ENCODE assay signal across 12 cellular contexts in genomic region chr1:205449254-205449749, GRCh38. TPM values are rescaled to one million over a fixed set of nuclear protein-coding genes. Genes with fewer than 3 reads are reported as not detected.
DNase-seq lines count a peak whose midpoint lies in the region; ATAC-seq and TF ChIP-seq lines count a peak whose summit lies in the region.
"Had no signal": no experiment of that assay in that cellular context is flagged by ENCODE, and none has a peak within 500 bp of the region (broad histone marks: within the 10 kb centered on the region; RNA-seq: fewer than 3 reads in every experiment).

No MANE protein-coding gene starts in this region.

- CTCF ChIA-PET in activated CD8-positive, alpha-beta memory T cell treated with anti-CD3 and anti-CD28 coated beads, Interleukin-2, amount 10 ng/mL, durations not matched to agents 7 days and 5 days (lab: Charles Lee), result interaction anchor here (1.0 to 2.2 kb wide), 6 partner anchors 10 to 75 kb away, joined by 3 to 9 read pairs (median 4); partner anchors contain the start of gene CDK18
- CTCF ChIA-PET in activated CD8-positive, alpha-beta T cell treated with anti-CD3 and anti-CD28 coated beads, Interleukin-2, amount 10 ng/mL, durations not matched to agents 7 days and 5 days (lab: Charles Lee), result interaction anchor here (1.2 to 11.4 kb wide), 3 partner anchors 19 to 95 kb away, joined by 3 to 84 read pairs (median 4); no protein-coding TSS in a partner anchor

- no peak overlapping the region for H2AFZ ChIP-seq in hepatocyte

- H3K27ac Mint-ChIP-seq in activated CD8-positive, alpha-beta memory T cell treated with anti-CD3 and anti-CD28 coated beads, Interleukin-2, amount 10 ng/mL, durations not matched to agents 7 days and 5 days, result peak overlapping the region; percentile 76
- peak overlapping the region; percentile 57 for H3K27ac Mint-ChIP-seq in activated CD8-positive, alpha-beta T cell treated with anti-CD3 and anti-CD28 coated beads, Interleukin-2, amount 10 ng/mL, durations not matched to agents 7 days and 5 days

- no peaks in the 10 kb centered on the region for H3K36me3 Mint-ChIP-seq in activated CD8-positive, alpha-beta memory T cell treated with anti-CD3 and anti-CD28 coated beads, Interleukin-2, amount 10 ng/mL, durations not matched to agents 7 days and 5 days
- no peaks in the 10 kb centered on the region for H3K36me3 Mint-ChIP-seq in activated CD8-positive, alpha-beta T cell treated with anti-CD3 and anti-CD28 coated beads, Interleukin-2, amount 10 ng/mL, durations not matched to agents 7 days and 5 days (ENCODE audit: low read depth)

- TF ChIP-seq CTCF in hepatocyte (IDR thresholded peaks at IDR 0.05; ENCODE audit: poor library complexity) (no peak), retinal pigment epithelial cell (conservative IDR thresholded peaks at IDR 0.05; ENCODE audit: low read depth, low read length) (no peak)

- peaks cover 34% of the 10 kb centered on the region for H3K27me3 Mint-ChIP-seq in activated CD8-positive, alpha-beta memory T cell treated with anti-CD3 and anti-CD28 coated beads, Interleukin-2, amount 10 ng/mL, durations not matched to agents 7 days and 5 days
- peaks cover 31% of the 10 kb centered on the region for H3K27me3 Mint-ChIP-seq in activated CD8-positive, alpha-beta T cell treated with anti-CD3 and anti-CD28 coated beads, Interleukin-2, amount 10 ng/mL, durations not matched to agents 7 days and 5 days (ENCODE audit: low read depth)

- peaks cover 16% of the 10 kb centered on the region for H3K27me3 ChIP-seq in hepatocyte

- no peaks in the 10 kb centered on the region for H3K9me2 ChIP-seq in hepatocyte (replicated peaks; ENCODE audit: insufficient read depth)

- no peaks in the 10 kb centered on the region for H3K9me3 Mint-ChIP-seq in activated CD8-positive, alpha-beta memory T cell treated with anti-CD3 and anti-CD28 coated beads, Interleukin-2, amount 10 ng/mL, durations not matched to agents 7 days and 5 days (ENCODE audit: low read depth)
- no peaks in the 10 kb centered on the region for H3K9me3 Mint-ChIP-seq in activated CD8-positive, alpha-beta T cell treated with anti-CD3 and anti-CD28 coated beads, Interleukin-2, amount 10 ng/mL, durations not matched to agents 7 days and 5 days (ENCODE audit: insufficient read depth)

- peaks cover 40% of the 10 kb centered on the region for H3K4me1 ChIP-seq in hepatocyte (ENCODE audit: insufficient read depth)

- H4K20me1 ChIP-seq in hepatocyte (ENCODE audit: insufficient read depth, poor library complexity, severe bottlenecking), result no peaks in the 10 kb centered on the region

- H3K79me2 ChIP-seq in hepatocyte, result no peaks in the 10 kb centered on the region

- H3K4me1 Mint-ChIP-seq in activated CD8-positive, alpha-beta memory T cell treated with anti-CD3 and anti-CD28 coated beads, Interleukin-2, amount 10 ng/mL, durations not matched to agents 7 days and 5 days, result peaks cover 9% of the 10 kb centered on the region
- peaks cover 7% of the 10 kb centered on the region for H3K4me1 Mint-ChIP-seq in activated CD8-positive, alpha-beta T cell treated with anti-CD3 and anti-CD28 coated beads, Interleukin-2, amount 10 ng/mL, durations not matched to agents 7 days and 5 days (ENCODE audit: low read depth)

- peak; percentile 21 for ATAC-seq in activated CD8-positive, alpha-beta memory T cell treated with anti-CD3 and anti-CD28 coated beads, Interleukin-2, amount 10 ng/mL, durations not matched to agents 7 days and 5 days
- ATAC-seq in activated CD8-positive, alpha-beta T cell treated with anti-CD3 and anti-CD28 coated beads, Interleukin-2, amount 10 ng/mL, durations not matched to agents 7 days and 5 days, result no peak

- H3K27ac ChIP-seq in hepatocyte, result peak overlapping the region; percentile 87

- WGBS in hepatocyte (ENCODE audit: low lambda C conversion rate, missing lambda C conversion rate), result 50% methylated on average over 4 of the region's 4 CpGs

- peak overlapping the region; percentile 54 for H3K4me3 Mint-ChIP-seq in activated CD8-positive, alpha-beta memory T cell treated with anti-CD3 and anti-CD28 coated beads, Interleukin-2, amount 10 ng/mL, durations not matched to agents 7 days and 5 days
- peak overlapping the region; percentile 52 for H3K4me3 Mint-ChIP-seq in activated CD8-positive, alpha-beta T cell treated with anti-CD3 and anti-CD28 coated beads, Interleukin-2, amount 10 ng/mL, durations not matched to agents 7 days and 5 days

- POLR2A ChIA-PET in activated CD8-positive, alpha-beta T cell treated with anti-CD3 and anti-CD28 coated beads, Interleukin-2, amount 10 ng/mL, durations not matched to agents 7 days and 5 days (lab: Charles Lee), result no interaction called here

- no peaks in the 10 kb centered on the region for H3K36me3 ChIP-seq in hepatocyte (replicated peaks; ENCODE audit: insufficient read depth, low read depth)
- H3K36me3 ChIP-seq: transverse colon had no signal

- H3K4me2 ChIP-seq in hepatocyte, result peak overlapping the region; percentile 80

- no peak for DNase-seq in activated CD8-positive, alpha-beta memory T cell treated with anti-CD3 and anti-CD28 coated beads, Interleukin-2, amount 10 ng/mL, durations not matched to agents 7 days and 5 days
- no peak for DNase-seq in activated CD8-positive, alpha-beta memory T cell treated with anti-CD3 and anti-CD28 coated beads, Interleukin-2, amount 50 U/mL, for 48 hours
- DNase-seq in activated CD8-positive, alpha-beta T cell treated with anti-CD3 and anti-CD28 coated beads, Interleukin-2, amount 10 ng/mL, durations not matched to agents 7 days and 5 days, result no peak
- DNase-seq in hepatocyte (ENCODE audit: low spot score) (no peak), retinal pigment epithelial cell (ENCODE audit: low read depth) (no peak), mesenteric fat pad (ENCODE audit: low spot score) (no peak), NAMALWA (ENCODE audit: low spot score) (no peak), NCI-H1436 treated with DMSO at 0.1 percent for 48 hours (lab: John Stamatoyannopoulos, UW) (no peak)
- DNase-seq: anterior cingulate cortex, foreskin melanocyte had no signal

- H3K4me3 ChIP-seq in hepatocyte (no peak overlapping the region), retinal pigment epithelial cell (ENCODE audit: low read length) (peak overlapping the region; percentile 57)

- H3K9me3 ChIP-seq in hepatocyte (ENCODE audit: low read depth), result no peaks in the 10 kb centered on the region
- H3K9me3 ChIP-seq: transverse colon had no signal

RNA-seq across cellular contexts. Expression of gene BLACAT1, which starts 6.5 kb away (rescaled TPM):
- total RNA-seq in activated CD8-positive, alpha-beta memory T cell treated with anti-CD3 and anti-CD28 coated beads, Interleukin-2, amount 10 ng/mL, durations not matched to agents 7 days and 5 days, result under 1 TPM; 0.19 to 0.47 TPM
- under 1 TPM; 0.16 TPM for total RNA-seq in activated CD8-positive, alpha-beta T cell treated with anti-CD3 and anti-CD28 coated beads, Interleukin-2, amount 10 ng/mL, durations not matched to agents 7 days and 5 days
- 0.40 and 0.48 TPM in 2 replicates for total RNA-seq in hepatocyte
- polyA plus RNA-seq in hepatocyte, result 0.35 and 0.58 TPM in 2 replicates
- total RNA-seq in mesenteric fat pad, result not detected
- total RNA-seq: RPMI7951 had no signal

RNA-seq across cellular contexts. Expression of gene LEMD1, which starts 27.4 kb away (rescaled TPM):
- 1 to 10 TPM in 1 of 2 experiments, under 1 TPM in 1; 0.54 to 1.8 TPM for total RNA-seq in activated CD8-positive, alpha-beta memory T cell treated with anti-CD3 and anti-CD28 coated beads, Interleukin-2, amount 10 ng/mL, durations not matched to agents 7 days and 5 days
- under 1 TPM in 1 of 2 experiments, not detected in 1; 0.78 TPM for total RNA-seq in activated CD8-positive, alpha-beta T cell treated with anti-CD3 and anti-CD28 coated beads, Interleukin-2, amount 10 ng/mL, durations not matched to agents 7 days and 5 days
- total RNA-seq in hepatocyte, result 2.4 TPM in 1 of 2 replicates, not detected in the other
- 0.35 and 2.6 TPM in 2 replicates for polyA plus RNA-seq in hepatocyte
- total RNA-seq in mesenteric fat pad, result not detected
- total RNA-seq: RPMI7951, transverse colon had no signal

RNA-seq across cellular contexts. Expression of gene CDK18, which starts 55.2 kb away (rescaled TPM):
- 1 to 10 TPM; 4.0 to 5.2 TPM for total RNA-seq in activated CD8-positive, alpha-beta memory T cell treated with anti-CD3 and anti-CD28 coated beads, Interleukin-2, amount 10 ng/mL, durations not matched to agents 7 days and 5 days
- total RNA-seq in activated CD8-positive, alpha-beta T cell treated with anti-CD3 and anti-CD28 coated beads, Interleukin-2, amount 10 ng/mL, durations not matched to agents 7 days and 5 days, result 1 to 10 TPM; 4.5 to 6.0 TPM
- total RNA-seq in hepatocyte (4.5 and 8.0 TPM in 2 replicates), mesenteric fat pad (4.0 TPM)
- polyA plus RNA-seq in hepatocyte, result 16.7 and 20.0 TPM in 2 replicates
